Comparison of ENCODE assay signal across 23 cellular contexts in genomic region chr6:27128796-27129094, GRCh38.
A peak's percentile ranks its signal among the peaks of the same experiment; 100 is the strongest.
DNase-seq lines count a peak whose midpoint lies in the region; ATAC-seq, FAIRE-seq and TF ChIP-seq lines count a peak whose summit lies in the region.
"Had no signal": no experiment of that assay in that cellular context is flagged by ENCODE, and none has a peak within 500 bp of the region (broad histone marks: within the 10 kb centered on the region; RNA-seq: fewer than 3 reads in every experiment).

No MANE protein-coding gene starts in this region.

- no peak overlapping the region for H2AFZ ChIP-seq in KMS-11 (ENCODE audit: low read depth)

- H3K9ac ChIP-seq in KMS-11 = peak overlapping the region; percentile 100; the same call in 1 of the 2 replicates
- H3K9ac ChIP-seq in SK-N-MC (ENCODE audit: insufficient read length) = no peak overlapping the region

- H3K4me1 Mint-ChIP-seq in activated naive CD8-positive, alpha-beta T cell treated with anti-CD3 and anti-CD28 coated beads, Interleukin-2, amount 10 ng/mL, durations not matched to agents 7 days and 5 days = peaks cover 46% of the 10 kb centered on the region
- H3K4me1 Mint-ChIP-seq in activated naive CD8-positive, alpha-beta T cell treated with anti-CD3 and anti-CD28 coated beads, Interleukin-2, amount 50 U/mL, for 24 hours = peaks cover 26% of the 10 kb centered on the region

- H3K27me3 Mint-ChIP-seq in activated naive CD8-positive, alpha-beta T cell treated with anti-CD3 and anti-CD28 coated beads, Interleukin-2, amount 10 ng/mL, durations not matched to agents 7 days and 5 days = no peaks in the 10 kb centered on the region
- H3K27me3 Mint-ChIP-seq in activated naive CD8-positive, alpha-beta T cell treated with anti-CD3 and anti-CD28 coated beads, Interleukin-2, amount 50 U/mL, for 24 hours = no peaks in the 10 kb centered on the region
- H3K27me3 Mint-ChIP-seq: central memory CD8-positive, alpha-beta T cell; effector memory CD8-positive, alpha-beta T cell; natural killer cell treated with Interleukin-12 subunit alpha and Interleukin-12 subunit beta and Interleukin-15 and Interleukin-18, amount 100 ng/mL, for 72 hours had no signal

- POLR2A ChIA-PET in activated naive CD8-positive, alpha-beta T cell treated with anti-CD3 and anti-CD28 coated beads, Interleukin-2, amount 10 ng/mL, durations not matched to agents 7 days and 5 days (lab: Charles Lee) = interaction anchor here (1.0 to 10.2 kb wide), 5 partner anchors 10 to 844 kb away, joined by 4 to 888 read pairs (median 11); a partner anchor contains a TSS

- ATAC-seq in activated naive CD8-positive, alpha-beta T cell treated with anti-CD3 and anti-CD28 coated beads, Interleukin-2, amount 10 ng/mL, durations not matched to agents 7 days and 5 days (ENCODE audit: low read depth) = no peak
- no peak for ATAC-seq in activated naive CD8-positive, alpha-beta T cell treated with anti-CD3 and anti-CD28 coated beads, Interleukin-2, amount 50 U/mL, for 24 hours
- ATAC-seq in HG03439 (IDR thresholded peaks at IDR 0.05; ENCODE audit: unreplicated experiment) = no peak
- ATAC-seq: activated T-cell treated with anti-CD3 and anti-CD28 coated beads, Interleukin-2, amount 50 U/mL, for 4 hours; effector memory CD8-positive, alpha-beta T cell; left cardiac atrium; natural killer cell treated with Interleukin-12 subunit alpha and Interleukin-12 subunit beta and Interleukin-15 and Interleukin-18, amount 100 ng/mL, for 72 hours had no signal

- no peak for TF ChIP-seq CTCF in KMS-11 (conservative IDR thresholded peaks at IDR 0.05; ENCODE audit: low read depth, low read length)

- peak overlapping the region; percentile 22 for H3K4me3 Mint-ChIP-seq in activated naive CD8-positive, alpha-beta T cell treated with anti-CD3 and anti-CD28 coated beads, Interleukin-2, amount 10 ng/mL, durations not matched to agents 7 days and 5 days
- no peak overlapping the region for H3K4me3 Mint-ChIP-seq in activated naive CD8-positive, alpha-beta T cell treated with anti-CD3 and anti-CD28 coated beads, Interleukin-2, amount 50 U/mL, for 24 hours
- H3K4me3 Mint-ChIP-seq: activated T-cell treated with anti-CD3 and anti-CD28 coated beads, Interleukin-2, amount 50 U/mL, for 4 hours; central memory CD8-positive, alpha-beta T cell; effector memory CD8-positive, alpha-beta T cell; immature natural killer cell; natural killer cell treated with Interleukin-12 subunit alpha and Interleukin-12 subunit beta and Interleukin-15 and Interleukin-18, amount 100 ng/mL, for 72 hours had no signal

- no peak overlapping the region for H3K4me3 ChIP-seq in KMS-11 (IDR thresholded peaks at IDR 0.05; ENCODE audit: insufficient read depth, low read depth, low read length)
- no peak overlapping the region for H3K4me3 ChIP-seq in SK-N-MC
- H3K4me3 ChIP-seq: thyroid gland had no signal

- H3K9me3 ChIP-seq in SK-N-MC (ENCODE audit: low read depth, low read length) = no peaks in the 10 kb centered on the region
- H3K9me3 ChIP-seq: BE2C, thyroid gland had no signal

- H3K27ac ChIP-seq in KMS-11 (peak overlapping the region; percentile 99), SK-N-MC (peak overlapping the region; percentile 72)
- H3K27ac ChIP-seq: thyroid gland had no signal

- H3K36me3 ChIP-seq in KMS-11 (ENCODE audit: insufficient read depth) = no peaks in the 10 kb centered on the region
- H3K36me3 ChIP-seq in SK-N-MC (ENCODE audit: insufficient read depth, low read length) = no peaks in the 10 kb centered on the region
- H3K36me3 ChIP-seq: BE2C, thyroid gland had no signal

- peaks cover 7% of the 10 kb centered on the region for H3K36me3 Mint-ChIP-seq in activated naive CD8-positive, alpha-beta T cell treated with anti-CD3 and anti-CD28 coated beads, Interleukin-2, amount 10 ng/mL, durations not matched to agents 7 days and 5 days
- H3K36me3 Mint-ChIP-seq in activated naive CD8-positive, alpha-beta T cell treated with anti-CD3 and anti-CD28 coated beads, Interleukin-2, amount 50 U/mL, for 24 hours (ENCODE audit: low read depth) = no peaks in the 10 kb centered on the region
- H3K36me3 Mint-ChIP-seq: immature natural killer cell; natural killer cell treated with Interleukin-12 subunit alpha and Interleukin-12 subunit beta and Interleukin-15 and Interleukin-18, amount 100 ng/mL, for 72 hours had no signal

- peaks cover 31% of the 10 kb centered on the region for H3K4me1 ChIP-seq in KMS-11 (ENCODE audit: low read depth, poor library complexity, severe bottlenecking)
- H3K4me1 ChIP-seq: BE2C had no signal

- no peaks in the 10 kb centered on the region for H3K27me3 ChIP-seq in KMS-11 (ENCODE audit: insufficient read depth, low read depth)
- H3K27me3 ChIP-seq: BE2C, thyroid gland had no signal

- no peak for FAIRE-seq in urothelium cell line (lab: Jason Lieb, UNC)

- H4K20me1 ChIP-seq in KMS-11 (ENCODE audit: insufficient read depth) = no peaks in the 10 kb centered on the region

- no peak overlapping the region for H3K27ac Mint-ChIP-seq in activated naive CD8-positive, alpha-beta T cell treated with anti-CD3 and anti-CD28 coated beads, Interleukin-2, amount 10 ng/mL, durations not matched to agents 7 days and 5 days
- no peak overlapping the region for H3K27ac Mint-ChIP-seq in activated naive CD8-positive, alpha-beta T cell treated with anti-CD3 and anti-CD28 coated beads, Interleukin-2, amount 50 U/mL, for 24 hours
- H3K27ac Mint-ChIP-seq: effector memory CD8-positive, alpha-beta T cell; immature natural killer cell; natural killer cell treated with Interleukin-12 subunit alpha and Interleukin-12 subunit beta and Interleukin-15 and Interleukin-18, amount 100 ng/mL, for 72 hours had no signal

- no peak for DNase-seq in activated naive CD8-positive, alpha-beta T cell treated with anti-CD3 and anti-CD28 coated beads, Interleukin-2, amount 10 ng/mL, durations not matched to agents 7 days and 5 days
- no peak for DNase-seq in activated naive CD8-positive, alpha-beta T cell treated with anti-CD3 and anti-CD28 coated beads, Interleukin-2, amount 50 U/mL, for 24 hours
- DNase-seq in SK-N-MC (ENCODE audit: low read depth, low spot score) (no peak), NCI-H2029 treated with DMSO at 0.1 percent for 48 hours (lab: John Stamatoyannopoulos, UW) (no peak), urothelium cell line (ENCODE audit: low spot score) (no peak)
- DNase-seq in activated T-cell treated with anti-CD3 and anti-CD28 coated beads, Interleukin-2, amount 50 U/mL, for 1 hour = no peak
- DNase-seq: activated CD4-positive, alpha-beta T cell treated with anti-CD3 and anti-CD28 coated beads for 4 hours; activated T-cell treated with anti-CD3 and anti-CD28 coated beads, Interleukin-2, amount 50 U/mL, for 4 hours; BE2C; effector memory CD8-positive, alpha-beta T cell; immature natural killer cell; left cardiac atrium; NCI-H1417 treated with DMSO at 0.1 percent for 48 hours; NCI-H2081 treated with DMSO at 0.1 percent for 48 hours; NCI-H2227 treated with DMSO at 0.1 percent for 48 hours; NCI-H526 treated with DMSO at 0.1 percent for 48 hours; stimulated activated CD4-positive, alpha-beta T cell treated with anti-CD3 and anti-CD28 coated beads, Interleukin-4, amount 100 ng/mL, for 1 hour; T-helper 9 cell; thyroid gland had no signal

- H3K4me2 ChIP-seq in KMS-11 = peak overlapping the region; percentile 94

- peaks cover 56% of the 10 kb centered on the region for H3K79me2 ChIP-seq in KMS-11 (ENCODE audit: insufficient read depth, low read depth)

- no peaks in the 10 kb centered on the region for H3K9me3 Mint-ChIP-seq in activated naive CD8-positive, alpha-beta T cell treated with anti-CD3 and anti-CD28 coated beads, Interleukin-2, amount 10 ng/mL, durations not matched to agents 7 days and 5 days
- H3K9me3 Mint-ChIP-seq in activated naive CD8-positive, alpha-beta T cell treated with anti-CD3 and anti-CD28 coated beads, Interleukin-2, amount 50 U/mL, for 24 hours = no peaks in the 10 kb centered on the region
- H3K9me3 Mint-ChIP-seq: activated T-cell treated with anti-CD3 and anti-CD28 coated beads, Interleukin-2, amount 50 U/mL, for 4 hours; central memory CD8-positive, alpha-beta T cell; effector memory CD8-positive, alpha-beta T cell; immature natural killer cell; natural killer cell treated with Interleukin-12 subunit alpha and Interleukin-12 subunit beta and Interleukin-15 and Interleukin-18, amount 100 ng/mL, for 72 hours had no signal
